ENCODE assay signal across 17 cellular contexts in genomic region chr15:61080209-61081027, GRCh38.
"Had no signal": no experiment of that assay in that cellular context is flagged by ENCODE, and none has a peak within 500 bp of the region (broad histone marks: within the 10 kb centered on the region; RNA-seq: fewer than 3 reads in every experiment).

No MANE protein-coding gene starts in this region.

- DNase-seq: activated CD4-positive, alpha-beta T cell treated with anti-CD3 and anti-CD28 coated beads, Interleukin-2, amount 50 U/mL, for 4 hours; activated CD4-positive, CD25-positive, alpha-beta regulatory T cell treated with anti-CD3 and anti-CD28 coated beads, Interleukin-2, amount 50 U/mL, for 72 hours; activated T-cell treated with anti-CD3 and anti-CD28 coated beads, Interleukin-2, amount 50 U/mL, for 1 hour; amniotic stem cell; effector memory CD4-positive, alpha-beta T cell; left colon; mammary epithelial cell; sigmoid colon; stimulated activated CD4-positive, alpha-beta T cell treated with anti-CD3 and anti-CD28 coated beads, Interleukin-15, amount 100 ng/mL, for 24 hours; stimulated activated CD4-positive, alpha-beta T cell treated with anti-CD3 and anti-CD28 coated beads, Interleukin-4, amount 100 ng/mL, for 24 hours had no signal

- H3K27ac Mint-ChIP-seq: activated naive CD4-positive, alpha-beta T cell treated with anti-CD3 and anti-CD28 coated beads, Interleukin-2, amount 50 U/mL, for 24 hours; natural killer cell treated with Interleukin-12 subunit alpha and Interleukin-12 subunit beta and Interleukin-15 and Interleukin-18, amount 100 ng/mL, for 72 hours; stimulated activated naive CD8-positive, alpha-beta T cell treated with anti-CD3 and anti-CD28 coated beads, Interleukin-15, Interleukin-2, amounts not matched to agents 100 ng/mL and 50 ng/mL, for 24 hours had no signal

- FAIRE-seq: urothelium cell line had no signal

- H3K9me3 Mint-ChIP-seq: activated naive CD4-positive, alpha-beta T cell treated with anti-CD3 and anti-CD28 coated beads, Interleukin-2, amount 50 U/mL, for 24 hours; brain; central memory CD8-positive, alpha-beta T cell; natural killer cell treated with Interleukin-12 subunit alpha and Interleukin-12 subunit beta and Interleukin-15 and Interleukin-18, amount 100 ng/mL, for 72 hours; stimulated activated naive CD8-positive, alpha-beta T cell treated with anti-CD3 and anti-CD28 coated beads, Interleukin-15, Interleukin-2, amounts not matched to agents 100 ng/mL and 50 ng/mL, for 24 hours had no signal

- H3K9me3 ChIP-seq: sigmoid colon, thoracic aorta had no signal

- H3K36me3 ChIP-seq: sigmoid colon, thoracic aorta had no signal

- H3K27ac ChIP-seq: sigmoid colon, thoracic aorta had no signal

- H3K27me3 ChIP-seq: sigmoid colon had no signal

- H3K36me3 Mint-ChIP-seq: activated naive CD4-positive, alpha-beta T cell treated with anti-CD3 and anti-CD28 coated beads, Interleukin-2, amount 50 U/mL, for 24 hours; brain; natural killer cell treated with Interleukin-12 subunit alpha and Interleukin-12 subunit beta and Interleukin-15 and Interleukin-18, amount 100 ng/mL, for 72 hours had no signal

- H3K4me3 ChIP-seq: sigmoid colon, thoracic aorta had no signal

- ATAC-seq: left colon; natural killer cell treated with Interleukin-12 subunit alpha and Interleukin-12 subunit beta and Interleukin-15 and Interleukin-18, amount 100 ng/mL, for 72 hours had no signal
